ENCODE assay signal across 8 cellular contexts in genomic region chr9:110255064-110255416, GRCh38. TPM values are rescaled to one million over a fixed set of nuclear protein-coding genes. Genes with fewer than 3 reads are reported as not detected.
DNase-seq lines count a peak whose midpoint lies in the region; ATAC-seq and TF ChIP-seq lines count a peak whose summit lies in the region.

No MANE protein-coding gene starts in this region.

- POLR2A ChIA-PET in T-cell (lab: Charles Lee): no interaction called here

- H3K27ac Mint-ChIP-seq in T-cell: peak overlapping the region; percentile 95 to 96

- in situ Hi-C loops in HAP-1 (cut with MboI; ENCODE audit: low sequenced_read_pairs): no loop called here

- H3K9me3 Mint-ChIP-seq in T-cell: no peaks in the 10 kb centered on the region

- H3K9me3 ChIP-seq in HAP-1: no peaks in the 10 kb centered on the region

- peaks cover 34 to 45% (median 40%) of the 10 kb centered on the region in 3 donors for H3K4me1 Mint-ChIP-seq in T-cell

- H3K27me3 Mint-ChIP-seq in T-cell: no peaks in the 10 kb centered on the region

- ATAC-seq in T-cell (replicated peaks in 1 of 4): no peak
- no peak for ATAC-seq in GM18520 (IDR thresholded peaks at IDR 0.05; ENCODE audit: unreplicated experiment)
- ATAC-seq in GM21528 (IDR thresholded peaks at IDR 0.05; ENCODE audit: low FRiP score, unreplicated experiment): no peak

- CTCF ChIA-PET in T-cell (lab: Charles Lee): no interaction called here

- no peak for TF ChIP-seq CTCF in fibroblast of villous mesenchyme (IDR thresholded peaks at IDR 0.05; ENCODE audit: insufficient read depth, low read depth, low read length)

- peaks cover 17% of the 10 kb centered on the region for H3K4me1 ChIP-seq in HAP-1

- peak overlapping the region; percentile 92 to 97 (median 96) for H3K4me3 Mint-ChIP-seq in T-cell

- H3K36me3 ChIP-seq in HAP-1 (replicated peaks): peaks cover 12% of the 10 kb centered on the region

- peak in 1 of 2 experiments; percentile 44 for DNase-seq in HAP-1 (ENCODE audit: low spot score in 2 of 2)
- peak in 1 of 34 experiments; percentile 0 for DNase-seq in T-cell
- no peak for DNase-seq in fibroblast of villous mesenchyme (ENCODE audit: low read depth)
- no peak for DNase-seq in skeletal muscle cell (ENCODE audit: low read depth)
- DNase-seq in NCI-H2029 (lab: John Stamatoyannopoulos, UW): no peak
- DNase-seq in SW 1271 (lab: John Stamatoyannopoulos, UW): no peak

- no peaks in the 10 kb centered on the region for H3K27me3 ChIP-seq in HAP-1 (ENCODE audit: low read depth)

- H3K4me3 ChIP-seq in HAP-1: peak overlapping the region; percentile 84
- H3K4me3 ChIP-seq in fibroblast of villous mesenchyme (ENCODE audit: low read depth, low read length): peak overlapping the region; percentile 81
- H3K4me3 ChIP-seq in skeletal muscle cell (ENCODE audit: low read depth, low read length): peak overlapping the region; percentile 89

- peaks cover 7% of the 10 kb centered on the region for H3K36me3 Mint-ChIP-seq in T-cell

RNA-seq across cellular contexts. Expression of gene TXN, which starts 1.3 kb away (rescaled TPM):
- 10 to 100 TPM; 38.3 to 63.4 (median 47.9) TPM for total RNA-seq in T-cell
- total RNA-seq in fibroblast of villous mesenchyme: 414 and 472 TPM in 2 replicates

RNA-seq across cellular contexts. Expression of gene C9orf152, which starts 47.1 kb away (rescaled TPM):
- total RNA-seq in T-cell (under 1 TPM in 3 of 5 donors, not detected in 2; 0.09 to 0.10 (median 0.09) TPM), fibroblast of villous mesenchyme (not detected in 2 replicates)
